ENCODE assay signal across 25 cellular contexts in the genomic region with DNA sequence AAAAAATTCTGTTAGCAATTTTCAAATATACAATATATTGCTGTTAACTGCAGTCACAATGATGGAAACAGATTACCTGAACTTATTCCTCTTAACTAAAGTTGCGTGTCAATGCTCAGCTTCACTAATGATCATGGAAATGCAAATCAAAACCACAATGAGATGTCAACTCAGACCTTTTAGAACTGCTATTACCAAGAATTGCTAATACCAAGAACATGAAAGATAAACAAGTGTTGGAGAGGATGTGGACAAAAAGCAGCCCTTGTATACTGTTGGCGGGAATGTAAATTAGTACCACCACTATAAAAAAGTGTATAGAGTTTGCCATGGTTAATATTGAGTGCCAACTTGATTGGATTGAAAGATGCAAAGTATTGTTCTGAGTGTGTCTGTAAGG.
DNase-seq lines count a peak whose midpoint lies in the region; ATAC-seq and TF ChIP-seq lines count a peak whose summit lies in the region.
"Had no signal": no experiment of that assay in that cellular context is flagged by ENCODE, and none has a peak within 500 bp of the region (broad histone marks: within the 10 kb centered on the region; RNA-seq: fewer than 3 reads in every experiment).

No MANE protein-coding gene starts in this region.

- H3K4me1 ChIP-seq in right atrium auricular region: no peaks in the 10 kb centered on the region
- H3K4me1 ChIP-seq: HAP-1, heart right ventricle, neural progenitor cell, psoas muscle had no signal

- H3K36me3 ChIP-seq in right atrium auricular region: no peaks in the 10 kb centered on the region
- H3K36me3 ChIP-seq: HAP-1, heart right ventricle, neural progenitor cell, tibial artery had no signal

- no peaks in the 10 kb centered on the region for H3K9me3 ChIP-seq in right atrium auricular region
- H3K9me3 ChIP-seq: HAP-1, heart right ventricle, psoas muscle, tibial artery had no signal

- H3K27ac Mint-ChIP-seq in progenitor cell of endocrine pancreas: peak overlapping the region; percentile 9
- H3K27ac Mint-ChIP-seq: activated B cell treated with CpG ODN at 0.5 μM for 24 hours; activated CD4-positive, alpha-beta memory T cell treated with anti-CD3 and anti-CD28 coated beads for 36 hours; CD4-positive, CD25-positive, alpha-beta regulatory T cell; neural progenitor cell; stimulated activated naive CD8-positive, alpha-beta T cell treated with anti-CD3 and anti-CD28 coated beads, Interleukin-15, Interleukin-2, amounts not matched to agents 100 ng/mL and 50 ng/mL, for 24 hours; T-helper 2 cell treated with Interferon-gamma antibody and Interleukin-4, amounts not matched to agents 5 μg/mL and 100 μg/mL, for 36 hours had no signal

- H3K27ac ChIP-seq in right atrium auricular region: no peak overlapping the region
- H3K27ac ChIP-seq: dorsolateral prefrontal cortex, heart right ventricle, neural progenitor cell, psoas muscle, SK-N-MC, tibial artery had no signal

- no peak overlapping the region for H3K4me3 Mint-ChIP-seq in progenitor cell of endocrine pancreas (ENCODE audit: low read depth)
- H3K4me3 Mint-ChIP-seq: activated B cell treated with CpG ODN at 0.5 μM for 24 hours; activated CD4-positive, alpha-beta memory T cell treated with anti-CD3 and anti-CD28 coated beads for 36 hours; CD4-positive, CD25-positive, alpha-beta regulatory T cell; neural progenitor cell; stimulated activated naive CD8-positive, alpha-beta T cell treated with anti-CD3 and anti-CD28 coated beads, Interleukin-15, Interleukin-2, amounts not matched to agents 100 ng/mL and 50 ng/mL, for 24 hours; T-helper 2 cell treated with Interferon-gamma antibody and Interleukin-4, amounts not matched to agents 5 μg/mL and 100 μg/mL, for 36 hours had no signal

- H3K36me3 Mint-ChIP-seq in progenitor cell of endocrine pancreas (ENCODE audit: insufficient read depth): peaks cover 1% of the 10 kb centered on the region
- H3K36me3 Mint-ChIP-seq: activated CD4-positive, alpha-beta memory T cell treated with anti-CD3 and anti-CD28 coated beads for 36 hours; CD4-positive, CD25-positive, alpha-beta regulatory T cell; neural progenitor cell had no signal

- no peaks in the 10 kb centered on the region for H3K27me3 Mint-ChIP-seq in progenitor cell of endocrine pancreas
- H3K27me3 Mint-ChIP-seq: activated B cell treated with CpG ODN at 0.5 μM for 24 hours; activated CD4-positive, alpha-beta memory T cell treated with anti-CD3 and anti-CD28 coated beads for 36 hours; CD4-positive, CD25-positive, alpha-beta regulatory T cell; stimulated activated naive CD8-positive, alpha-beta T cell treated with anti-CD3 and anti-CD28 coated beads, Interleukin-15, Interleukin-2, amounts not matched to agents 100 ng/mL and 50 ng/mL, for 24 hours had no signal

- no peaks in the 10 kb centered on the region for H3K27me3 ChIP-seq in right atrium auricular region
- H3K27me3 ChIP-seq: dorsolateral prefrontal cortex, heart right ventricle, neural progenitor cell, tibial artery had no signal

- no peaks in the 10 kb centered on the region for H3K9me3 Mint-ChIP-seq in progenitor cell of endocrine pancreas (ENCODE audit: low read depth)
- H3K9me3 Mint-ChIP-seq: activated B cell treated with CpG ODN at 0.5 μM for 24 hours; activated CD4-positive, alpha-beta memory T cell treated with anti-CD3 and anti-CD28 coated beads for 36 hours; neural progenitor cell; T-helper 2 cell treated with Interferon-gamma antibody and Interleukin-4, amounts not matched to agents 5 μg/mL and 100 μg/mL, for 36 hours had no signal

- no peak overlapping the region for H3K4me3 ChIP-seq in right atrium auricular region
- H3K4me3 ChIP-seq: dorsolateral prefrontal cortex, HAP-1, heart right ventricle, neural progenitor cell, psoas muscle, SK-N-MC, tibial artery had no signal

- DNase-seq in progenitor cell of endocrine pancreas (ENCODE audit: low spot score, unreplicated experiment): no peak
- DNase-seq in right atrium auricular region (ENCODE audit: low spot score): no peak
- DNase-seq in stimulated activated CD4-positive, alpha-beta T cell treated with anti-CD3 and anti-CD28 coated beads, Interleukin-4, amount 100 ng/mL, for 1 hour: no peak
- no peak for DNase-seq in NCI-H774 (lab: John Stamatoyannopoulos, UW)
- DNase-seq: activated B cell treated with CpG ODN at 0.5 μM for 24 hours; activated CD4-positive, alpha-beta memory T cell treated with anti-CD3 and anti-CD28 coated beads for 36 hours; activated naive CD4-positive, alpha-beta T cell treated with Interleukin-2 at 50 U/mL for 16 hours; amygdala; dorsolateral prefrontal cortex; GDM1; heart right ventricle; NCI-H1105 treated with DMSO at 0.1 percent for 48 hours; NCI-H2081; psoas muscle; stimulated activated CD4-positive, alpha-beta T cell treated with anti-CD3 and anti-CD28 coated beads, Interleukin-2, amount 100 ng/mL, for 24 hours; tibial artery had no signal

- H3K4me1 Mint-ChIP-seq in progenitor cell of endocrine pancreas (ENCODE audit: low read depth): no peaks in the 10 kb centered on the region
- H3K4me1 Mint-ChIP-seq: activated B cell treated with CpG ODN at 0.5 μM for 24 hours; CD4-positive, CD25-positive, alpha-beta regulatory T cell had no signal

- TF ChIP-seq CTCF in progenitor cell of endocrine pancreas (IDR thresholded peaks at IDR 0.05; ENCODE audit: unreplicated experiment) (no peak), right atrium auricular region (IDR thresholded peaks at IDR 0.05) (no peak)

- ATAC-seq in GM19023 (IDR thresholded peaks at IDR 0.05; ENCODE audit: unreplicated experiment): peak; percentile 62
- ATAC-seq in HG02588 (IDR thresholded peaks at IDR 0.05; ENCODE audit: unreplicated experiment): peak; percentile 81
- ATAC-seq in HG03280 (IDR thresholded peaks at IDR 0.05; ENCODE audit: unreplicated experiment): peak; percentile 64
- ATAC-seq: heart right ventricle, psoas muscle had no signal
